10 cellular contexts compared by ENCODE assay signal in the genomic region with DNA sequence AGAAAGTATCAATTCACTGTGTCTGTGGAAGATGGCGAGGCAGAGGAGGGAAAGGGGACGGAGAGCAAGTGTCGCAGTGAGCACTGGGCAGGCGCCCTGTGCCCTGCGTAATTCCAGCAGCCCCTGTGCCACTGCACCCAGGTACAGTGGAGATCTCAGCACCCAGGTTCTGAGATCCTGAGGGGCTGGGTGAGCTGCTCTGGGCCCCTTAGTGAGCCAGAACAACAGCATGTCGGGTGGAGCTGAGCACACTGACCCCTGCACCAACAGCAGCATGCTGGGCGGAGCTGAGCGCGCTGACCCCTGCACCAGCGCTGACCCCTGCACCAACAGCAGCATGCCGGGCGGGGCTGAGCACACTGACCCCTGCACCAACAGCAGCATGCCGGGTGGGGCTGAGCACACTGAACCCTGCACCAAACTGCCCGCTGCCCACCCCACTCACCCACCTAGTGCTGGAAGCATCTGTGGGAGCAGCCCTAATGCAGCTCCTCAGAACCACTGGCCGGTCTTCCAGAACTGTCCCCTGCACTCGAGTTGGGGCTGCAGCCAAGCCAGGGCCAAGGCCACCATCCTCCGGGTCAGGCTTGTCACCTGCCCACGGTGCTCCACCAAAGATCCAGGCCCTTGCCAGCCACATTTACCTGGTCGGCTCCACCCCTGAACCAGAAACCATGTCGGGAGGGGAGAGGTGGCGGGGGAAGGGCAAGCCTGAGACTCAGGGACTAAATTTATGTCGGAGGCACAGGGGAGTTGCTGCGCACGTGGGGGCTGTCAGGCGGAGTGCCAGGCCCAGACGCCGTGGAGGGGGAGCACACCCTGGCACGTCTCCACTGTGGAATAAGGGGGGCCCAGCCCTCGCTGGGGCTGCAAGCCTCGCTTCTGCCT.
DNase-seq lines count a peak whose midpoint lies in the region; ATAC-seq and TF ChIP-seq lines count a peak whose summit lies in the region.
"Had no signal": no experiment of that assay in that cellular context is flagged by ENCODE, and none has a peak within 500 bp of the region (broad histone marks: within the 10 kb centered on the region; RNA-seq: fewer than 3 reads in every experiment).

No MANE protein-coding gene starts in this region.

- H3K27ac Mint-ChIP-seq in chondrocyte (ENCODE audit: unreplicated experiment): peak overlapping the region; percentile 100
- no peak overlapping the region for H3K27ac Mint-ChIP-seq in immature natural killer cell

- no peaks in the 10 kb centered on the region for H3K27me3 Mint-ChIP-seq in chondrocyte (ENCODE audit: low read depth)
- H3K27me3 Mint-ChIP-seq in immature natural killer cell (ENCODE audit: low read depth in 3 of 3): peaks cover 0 to 2% (median 0%) of the 10 kb centered on the region in 3 donors

- ATAC-seq in lower lobe of right lung (no peak), HG03354 (IDR thresholded peaks at IDR 0.05; ENCODE audit: poor library complexity, severe bottlenecking, unreplicated experiment) (no peak)
- ATAC-seq: HCT116 had no signal

- H3K36me3 ChIP-seq in lower lobe of right lung: no peaks in the 10 kb centered on the region
- peaks cover 0 to 12% (median 3%) of the 10 kb centered on the region in 5 donors for H3K36me3 ChIP-seq in subcutaneous abdominal adipose tissue (ENCODE audit: control insufficient read depth in 5 of 5, insufficient read depth in 5 of 5, low read length in 5 of 5)

- no peak overlapping the region for H3K4me3 Mint-ChIP-seq in chondrocyte (ENCODE audit: unreplicated experiment)
- H3K4me3 Mint-ChIP-seq in immature natural killer cell: no peak overlapping the region
- H3K4me3 Mint-ChIP-seq: central memory CD8-positive, alpha-beta T cell had no signal

- TF ChIP-seq CTCF in chondrocyte (IDR thresholded peaks at IDR 0.05) (no peak), lower lobe of right lung (IDR thresholded peaks at IDR 0.05) (no peak)

- H3K9ac ChIP-seq in subcutaneous abdominal adipose tissue (ENCODE audit: low read length in 5 of 5): peak overlapping the region in 1 of 5 donors; percentile 25

- no peak overlapping the region for H3K4me3 ChIP-seq in lower lobe of right lung
- peak overlapping the region in 2 of 5 donors; percentile 14 to 40 for H3K4me3 ChIP-seq in subcutaneous abdominal adipose tissue (ENCODE audit: low read depth in 1 of 5, low read length in 5 of 5)

- H3K4me1 Mint-ChIP-seq in chondrocyte (ENCODE audit: low read depth) (peaks cover 37% of the 10 kb centered on the region), immature natural killer cell (no peaks in the 10 kb centered on the region)
- H3K4me1 Mint-ChIP-seq: central memory CD8-positive, alpha-beta T cell had no signal

- H3K27ac ChIP-seq in lower lobe of right lung (peak overlapping the region; percentile 11), subcutaneous abdominal adipose tissue (ENCODE audit: low read depth, low read length) (peak overlapping the region; percentile 80)

- H3K9me3 Mint-ChIP-seq in chondrocyte (ENCODE audit: low read depth) (no peaks in the 10 kb centered on the region), immature natural killer cell (no peaks in the 10 kb centered on the region)
- H3K9me3 Mint-ChIP-seq: central memory CD8-positive, alpha-beta T cell had no signal

- peaks cover 7% of the 10 kb centered on the region for H3K27me3 ChIP-seq in lower lobe of right lung (ENCODE audit: low read depth)
- H3K27me3 ChIP-seq in subcutaneous abdominal adipose tissue (ENCODE audit: control insufficient read depth in 5 of 5, insufficient read depth in 4 of 5, low read length in 5 of 5): no peaks in the 10 kb centered on the region

- DNase-seq in HS-27A (ENCODE audit: low read depth): peak; percentile 5
- DNase-seq in chondrocyte (ENCODE audit: low spot score): peak; percentile 85
- no peak for DNase-seq in lower lobe of right lung
- no peak for DNase-seq in NCI-H446 (lab: John Stamatoyannopoulos, UW)
- no peak for DNase-seq in immature natural killer cell
- DNase-seq: NCI-H2227 treated with DMSO at 0.1 percent for 48 hours had no signal

- H3K4me1 ChIP-seq in lower lobe of right lung: peaks cover 41% of the 10 kb centered on the region
- peaks cover 7 to 73% (median 60%) of the 10 kb centered on the region in 5 donors for H3K4me1 ChIP-seq in subcutaneous abdominal adipose tissue (ENCODE audit: control insufficient read depth in 5 of 5, insufficient read depth in 5 of 5, low read length in 5 of 5)

- H3K36me3 Mint-ChIP-seq in chondrocyte (ENCODE audit: low read depth) (no peaks in the 10 kb centered on the region), immature natural killer cell (no peaks in the 10 kb centered on the region)

- intact Hi-C loops in lower lobe of right lung (cut with DNase I): no loop called here

- no peaks in the 10 kb centered on the region for H3K9me3 ChIP-seq in lower lobe of right lung
- no peaks in the 10 kb centered on the region for H3K9me3 ChIP-seq in subcutaneous abdominal adipose tissue (ENCODE audit: control insufficient read depth in 5 of 5, low read length in 5 of 5)

Comparison
In these comparisons a context has a peak if more than half of its experiments do, and no peak if none do; other contexts are left out.
1. DNase-seq: peak in HS-27A (single experiment) and chondrocyte (single experiment); none in lower lobe of right lung (single experiment), NCI-H446 (0 of 2) and immature natural killer cell (0 of 3).